Comparison of ENCODE assay signal across 21 cellular contexts in the genomic region with DNA sequence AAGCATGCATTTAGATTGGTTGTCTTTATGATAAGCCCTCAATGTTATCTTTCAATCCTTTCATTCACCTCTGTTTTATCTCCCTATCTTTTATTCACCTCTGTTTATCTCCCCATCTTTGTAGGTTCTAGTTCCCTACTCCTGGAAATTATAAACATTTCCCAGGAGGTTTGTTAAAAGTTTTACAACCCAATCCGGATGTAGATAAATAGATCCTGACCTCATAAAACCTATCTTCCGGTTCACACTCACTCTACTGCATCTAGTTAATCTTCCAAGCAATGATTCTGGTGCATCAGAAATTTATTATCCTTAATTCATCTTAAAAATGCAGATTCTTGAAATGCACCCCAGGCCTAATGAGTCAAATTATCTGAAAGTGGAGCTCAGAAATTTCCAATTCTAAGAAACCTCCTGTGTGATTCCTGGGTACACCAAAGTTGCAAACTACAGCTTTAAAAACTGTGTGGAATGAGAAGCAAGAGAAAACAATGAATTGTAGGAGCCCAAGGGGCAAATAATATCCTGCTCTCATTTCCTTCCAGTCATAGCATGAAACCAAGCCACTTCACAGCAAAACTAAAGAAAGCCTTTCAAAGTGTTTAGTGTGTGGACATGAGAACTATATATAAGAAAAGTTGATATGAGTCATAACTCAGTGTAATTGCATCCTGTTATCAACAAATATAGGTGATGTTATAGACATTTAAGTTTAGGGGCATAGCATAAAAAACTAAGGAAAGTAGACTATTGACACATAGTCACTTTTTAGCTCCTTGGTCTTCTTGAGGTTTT. TPM values are rescaled to one million over a fixed set of nuclear protein-coding genes. Genes with fewer than 3 reads are reported as not detected.
"Had no signal": no experiment of that assay in that cellular context is flagged by ENCODE, and none has a peak within 500 bp of the region (broad histone marks: within the 10 kb centered on the region; RNA-seq: fewer than 3 reads in every experiment).

No MANE protein-coding gene starts in this region.

- H3K27ac ChIP-seq: body of pancreas, esophagus squamous epithelium, parathyroid adenoma, tibial nerve, uterus had no signal

- H3K9me3 Mint-ChIP-seq: activated CD4-positive, alpha-beta T cell treated with anti-CD3 and anti-CD28 coated beads, Interleukin-2, amount 10 ng/mL, durations not matched to agents 24 days and 14 days had no signal

- H3K36me3 Mint-ChIP-seq: activated naive CD8-positive, alpha-beta T cell treated with anti-CD3 and anti-CD28 coated beads for 36 hours; naive thymus-derived CD8-positive, alpha-beta T cell had no signal

- H3K4me3 ChIP-seq: body of pancreas, esophagus squamous epithelium, tibial nerve, uterus had no signal

- H3K4me1 ChIP-seq: body of pancreas, esophagus squamous epithelium, parathyroid adenoma, tibial nerve, uterus had no signal

- H3K36me3 ChIP-seq: esophagus squamous epithelium, tibial nerve, uterus had no signal

- H3K27me3 ChIP-seq: body of pancreas, esophagus squamous epithelium, tibial nerve, uterus had no signal

- H3K4me1 Mint-ChIP-seq: activated B cell treated with CpG ODN at 0.5 μM for 24 hours; activated CD4-positive, alpha-beta T cell treated with anti-CD3 and anti-CD28 coated beads, Interleukin-2, amount 10 ng/mL, durations not matched to agents 24 days and 14 days; activated naive CD8-positive, alpha-beta T cell treated with anti-CD3 and anti-CD28 coated beads for 36 hours; memory B cell; naive thymus-derived CD8-positive, alpha-beta T cell had no signal

- ATAC-seq: activated CD8-positive, alpha-beta T cell treated with anti-CD3 and anti-CD28 coated beads, Interleukin-2, amount 10 ng/mL, durations not matched to agents 7 days and 5 days; body of pancreas; left ventricle myocardium superior; naive thymus-derived CD8-positive, alpha-beta T cell had no signal

- DNase-seq: activated B cell treated with CpG ODN at 0.5 μM for 24 hours; activated CD4-positive, alpha-beta T cell treated with anti-CD3 and anti-CD28 coated beads, Interleukin-2, amount 10 ng/mL, durations not matched to agents 24 days and 14 days; activated CD8-positive, alpha-beta memory T cell treated with anti-CD3 and anti-CD28 coated beads, Interleukin-2, amount 50 U/mL, for 4 hours; activated CD8-positive, alpha-beta T cell treated with anti-CD3 and anti-CD28 coated beads, Interleukin-2, amount 10 ng/mL, durations not matched to agents 7 days and 5 days; activated gamma-delta T cell treated with Interleukin-2 at 50 U/mL for 16 hours; activated naive CD8-positive, alpha-beta T cell treated with anti-CD3 and anti-CD28 coated beads for 36 hours; amygdala; body of pancreas; cortex of kidney; effector CD4-positive, alpha-beta T cell; esophagus squamous epithelium; left ventricle myocardium superior; naive thymus-derived CD8-positive, alpha-beta T cell; stimulated activated CD4-positive, alpha-beta T cell treated with anti-CD3 and anti-CD28 coated beads, Interleukin-2, amount 100 ng/mL, for 48 hours; stimulated activated naive CD4-positive, alpha-beta T cell; uterus had no signal

- H3K27me3 Mint-ChIP-seq: activated B cell treated with CpG ODN at 0.5 μM for 24 hours; activated CD4-positive, alpha-beta T cell treated with anti-CD3 and anti-CD28 coated beads, Interleukin-2, amount 10 ng/mL, durations not matched to agents 24 days and 14 days; memory B cell had no signal

- H3K27ac Mint-ChIP-seq: activated B cell treated with CpG ODN at 0.5 μM for 24 hours; activated CD4-positive, alpha-beta T cell treated with anti-CD3 and anti-CD28 coated beads, Interleukin-2, amount 10 ng/mL, durations not matched to agents 24 days and 14 days; activated CD8-positive, alpha-beta T cell treated with anti-CD3 and anti-CD28 coated beads, Interleukin-2, amount 10 ng/mL, durations not matched to agents 7 days and 5 days; activated naive CD8-positive, alpha-beta T cell treated with anti-CD3 and anti-CD28 coated beads for 36 hours; memory B cell; naive thymus-derived CD8-positive, alpha-beta T cell had no signal

- H3K4me3 Mint-ChIP-seq: activated B cell treated with CpG ODN at 0.5 μM for 24 hours; activated CD4-positive, alpha-beta T cell treated with anti-CD3 and anti-CD28 coated beads, Interleukin-2, amount 10 ng/mL, durations not matched to agents 24 days and 14 days; activated CD8-positive, alpha-beta T cell treated with anti-CD3 and anti-CD28 coated beads, Interleukin-2, amount 10 ng/mL, durations not matched to agents 7 days and 5 days; activated naive CD8-positive, alpha-beta T cell treated with anti-CD3 and anti-CD28 coated beads for 36 hours; memory B cell; naive thymus-derived CD8-positive, alpha-beta T cell had no signal

- H3K9me3 ChIP-seq: body of pancreas, esophagus squamous epithelium, uterus had no signal

RNA-seq across cellular contexts. Expression of gene UGT8, which starts 51.1 kb away (rescaled TPM):
- total RNA-seq: activated CD4-positive, alpha-beta T cell treated with anti-CD3 and anti-CD28 coated beads, Interleukin-2, amount 10 ng/mL, durations not matched to agents 24 days and 14 days; activated CD8-positive, alpha-beta T cell treated with anti-CD3 and anti-CD28 coated beads, Interleukin-2, amount 10 ng/mL, durations not matched to agents 7 days and 5 days; subcutaneous adipose tissue had no signal
- polyA plus RNA-seq: endothelial cell of umbilical vein; naive thymus-derived CD8-positive, alpha-beta T cell had no signal
